ENCODE assay signal across 31 cellular contexts in genomic region chr21:41100826-41101550, GRCh38.
"Had no signal": no experiment of that assay in that cellular context is flagged by ENCODE, and none has a peak within 500 bp of the region (broad histone marks: within the 10 kb centered on the region; RNA-seq: fewer than 3 reads in every experiment).

No MANE protein-coding gene starts in this region.

- ATAC-seq: activated T-cell treated with anti-CD3 and anti-CD28 coated beads, Interleukin-2, amount 50 U/mL, for 72 hours; gastroesophageal sphincter; heart right ventricle; T-helper 17 cell; WTC11 had no signal

- H3K27ac Mint-ChIP-seq: activated CD4-positive, alpha-beta memory T cell treated with anti-CD3 and anti-CD28 coated beads, Interleukin-2, amount 10 ng/mL, durations not matched to agents 7 days and 5 days; activated CD4-positive, alpha-beta T cell treated with anti-CD3 and anti-CD28 coated beads, Interleukin-2, amount 10 ng/mL, durations not matched to agents 7 days and 5 days; activated naive CD8-positive, alpha-beta T cell; activated T-cell treated with anti-CD3 and anti-CD28 coated beads, Interleukin-2, amount 50 U/mL, for 24 hours; activated T-cell treated with anti-CD3 and anti-CD28 coated beads, Interleukin-2, amount 50 U/mL, for 72 hours; T-helper 17 cell; WTC11 had no signal

- DNase-seq: activated CD4-positive, alpha-beta memory T cell treated with anti-CD3 and anti-CD28 coated beads, Interleukin-2, amount 10 ng/mL, durations not matched to agents 7 days and 5 days; activated CD4-positive, alpha-beta T cell treated with anti-CD3 and anti-CD28 coated beads for 1 hour; activated CD4-positive, alpha-beta T cell treated with anti-CD3 and anti-CD28 coated beads for 4 hours; activated CD4-positive, alpha-beta T cell treated with anti-CD3 and anti-CD28 coated beads, Interleukin-2, amount 10 ng/mL, durations not matched to agents 7 days and 5 days; activated CD4-positive, alpha-beta T cell treated with anti-CD3 and anti-CD28 coated beads, Interleukin-2, amount 50 U/mL, for 4 hours; activated CD8-positive, alpha-beta memory T cell treated with anti-CD3 and anti-CD28 coated beads, Interleukin-2, amount 50 U/mL, for 48 hours; activated gamma-delta T cell; activated naive CD4-positive, alpha-beta T cell treated with anti-CD3 and anti-CD28 coated beads, Interleukin-2, amount 50 U/mL, for 16 hours; activated naive CD4-positive, alpha-beta T cell treated with Interleukin-2 at 50 U/mL for 16 hours; activated T-cell treated with anti-CD3 and anti-CD28 coated beads for 4 hours; activated T-cell treated with anti-CD3 and anti-CD28 coated beads, Interleukin-2, amount 50 U/mL, for 24 hours; activated T-cell treated with anti-CD3 and anti-CD28 coated beads, Interleukin-2, amount 50 U/mL, for 72 hours; amniotic stem cell; anterior cingulate cortex; brain microvascular endothelial cell; central memory CD4-positive, alpha-beta T cell; cerebellar nuclear complex; colonic mucosa; effector CD8-positive, alpha-beta T cell; erythroblast; esophagus squamous epithelium; foreskin melanocyte; heart right ventricle; T-helper 1 cell; T-helper 17 cell had no signal

- H3K27me3 ChIP-seq: brain microvascular endothelial cell, cardiac muscle cell, colonic mucosa had no signal

- H3K27ac ChIP-seq: brain microvascular endothelial cell, colonic mucosa, esophagus squamous epithelium, gastroesophageal sphincter, heart right ventricle had no signal

- H3K4me1 Mint-ChIP-seq: activated CD4-positive, alpha-beta memory T cell treated with anti-CD3 and anti-CD28 coated beads, Interleukin-2, amount 10 ng/mL, durations not matched to agents 7 days and 5 days; activated CD4-positive, alpha-beta T cell treated with anti-CD3 and anti-CD28 coated beads, Interleukin-2, amount 10 ng/mL, durations not matched to agents 7 days and 5 days had no signal

- H3K36me3 Mint-ChIP-seq: activated naive CD8-positive, alpha-beta T cell had no signal

- H3K9me3 ChIP-seq: colonic mucosa, esophagus squamous epithelium had no signal

- H3K4me1 ChIP-seq: colonic mucosa, esophagus squamous epithelium, gastroesophageal sphincter had no signal

- H3K4me3 Mint-ChIP-seq: activated CD4-positive, alpha-beta memory T cell treated with anti-CD3 and anti-CD28 coated beads, Interleukin-2, amount 10 ng/mL, durations not matched to agents 7 days and 5 days; activated CD4-positive, alpha-beta T cell treated with anti-CD3 and anti-CD28 coated beads, Interleukin-2, amount 10 ng/mL, durations not matched to agents 7 days and 5 days; activated naive CD8-positive, alpha-beta T cell; activated T-cell treated with anti-CD3 and anti-CD28 coated beads, Interleukin-2, amount 50 U/mL, for 24 hours; activated T-cell treated with anti-CD3 and anti-CD28 coated beads, Interleukin-2, amount 50 U/mL, for 72 hours; T-helper 17 cell; WTC11 had no signal

- FAIRE-seq: astrocyte, endometrium had no signal

- H3K4me3 ChIP-seq: cardiac muscle cell, colonic mucosa, esophagus squamous epithelium, gastroesophageal sphincter, heart right ventricle had no signal

- H3K36me3 ChIP-seq: brain microvascular endothelial cell, cardiac muscle cell, colonic mucosa, esophagus squamous epithelium, gastroesophageal sphincter, heart right ventricle had no signal

- H3K9me3 Mint-ChIP-seq: activated CD4-positive, alpha-beta memory T cell treated with anti-CD3 and anti-CD28 coated beads, Interleukin-2, amount 10 ng/mL, durations not matched to agents 7 days and 5 days; activated CD4-positive, alpha-beta T cell treated with anti-CD3 and anti-CD28 coated beads, Interleukin-2, amount 10 ng/mL, durations not matched to agents 7 days and 5 days had no signal
